In the genomic region with DNA sequence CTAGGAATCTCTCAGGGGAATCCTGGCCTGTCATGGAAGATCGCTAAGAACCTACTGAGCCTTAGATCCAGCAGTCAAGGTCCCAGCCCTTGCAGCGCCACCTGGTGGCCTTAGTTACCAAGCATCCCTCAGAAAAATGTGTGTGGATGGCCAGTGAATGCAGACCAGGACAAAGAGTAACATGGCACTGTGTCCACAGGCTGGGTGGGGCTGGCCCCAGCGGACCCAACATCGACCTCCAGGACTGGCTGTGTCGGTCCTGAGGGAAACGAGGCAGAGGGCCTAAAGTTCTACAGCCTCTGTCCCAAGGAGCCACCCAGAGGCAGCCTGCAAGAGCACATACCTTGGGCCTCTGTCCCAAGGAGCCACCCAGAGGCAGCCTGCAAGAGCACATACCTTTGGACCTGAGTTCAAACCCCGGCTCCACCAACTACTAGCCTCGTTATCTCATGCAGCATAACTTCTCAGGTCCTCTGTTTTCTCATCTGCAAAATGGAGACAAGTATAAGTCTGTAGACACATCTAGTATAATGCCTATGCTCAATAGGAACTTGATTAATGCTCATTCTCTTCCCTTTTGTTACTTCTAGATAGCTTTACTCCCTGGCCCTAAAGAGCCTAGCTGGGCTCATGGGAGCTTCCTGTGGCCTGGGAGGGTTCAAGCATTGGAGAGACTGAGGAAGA, we compare ENCODE assay signal across 8 cellular contexts. TPM values are rescaled to one million over a fixed set of nuclear protein-coding genes. Genes with fewer than 3 reads are reported as not detected.
A peak's percentile ranks its signal among the peaks of the same experiment; 100 is the strongest.
DNase-seq lines count a peak whose midpoint lies in the region; ATAC-seq and TF ChIP-seq lines count a peak whose summit lies in the region.

No MANE protein-coding gene starts in this region.

- TF ChIP-seq CTCF in GM12874 (IDR thresholded peaks at IDR 0.05; ENCODE audit: insufficient read depth, low read depth, low read length), result peak; percentile 78
- peak; percentile 80 to 91 (median 86) for TF ChIP-seq CTCF in adrenal gland (IDR thresholded peaks at IDR 0.05)
- peak; percentile 91 for TF ChIP-seq CTCF in retinal pigment epithelial cell (conservative IDR thresholded peaks at IDR 0.05; ENCODE audit: low read depth, low read length)

- intact Hi-C loops in adrenal gland (cut with DNase I) (loop anchor here (5.0 to 10.0 kb wide), 2 partner anchors 136 to 139 kb away; no protein-coding TSS in a partner anchor), left ventricle myocardium superior (cut with micrococcal nuclease) (loop anchor here (2.0 kb wide), 1 partner anchor 138 kb away; no protein-coding TSS in a partner anchor)

- no peak overlapping the region for H3K27ac ChIP-seq in adrenal gland

- ATAC-seq in left ventricle myocardium superior (peak; percentile 80), GM21360 (IDR thresholded peaks at IDR 0.05; ENCODE audit: unreplicated experiment) (no peak), HG03108 (IDR thresholded peaks at IDR 0.05; ENCODE audit: unreplicated experiment) (no peak)

- H3K36me3 ChIP-seq in adrenal gland (replicated peaks in 1 of 2), result no peaks in the 10 kb centered on the region

- H3K4me1 ChIP-seq in adrenal gland (replicated peaks in 1 of 2), result peaks cover 0 to 3% of the 10 kb centered on the region in 2 donors

- WGBS in adrenal gland, 4 donors, result 18 to 34% (median 28%) methylated on average over 4 to 8 of the region's 8 CpGs

- no peaks in the 10 kb centered on the region for H3K9me3 ChIP-seq in adrenal gland (replicated peaks in 1 of 3)

- DNase-seq in NCI-H1436 (lab: John Stamatoyannopoulos, UW), result peak; percentile 55
- DNase-seq in T-helper 1 cell, result peak; percentile 35 to 68 (median 58)
- peak; percentile 71 to 96 (median 83) for DNase-seq in adrenal gland
- DNase-seq in left ventricle myocardium superior, result peak; percentile 88
- DNase-seq in retinal pigment epithelial cell (ENCODE audit: low read depth), result peak; percentile 15

- H3K4me3 ChIP-seq in adrenal gland (no peak overlapping the region), retinal pigment epithelial cell (ENCODE audit: low read length) (no peak overlapping the region)

- H3K27me3 ChIP-seq in adrenal gland, result no peaks in the 10 kb centered on the region

- no peak for TF ChIP-seq POLR2A in adrenal gland (IDR thresholded peaks at IDR 0.05)

RNA-seq across cellular contexts. Expression of gene HERC1, which starts 57.5 kb away (rescaled TPM):
- total RNA-seq in adrenal gland (100 to 1,000 TPM in 3 of 8 donors, 10 to 100 TPM in 5; 59.6 to 143 (median 88.8) TPM), left ventricle myocardium superior (71.4 TPM)
- polyA plus RNA-seq in adrenal gland, result 10 to 100 TPM; 20.8 to 38.2 (median 31.2) TPM

Comparison
In these comparisons a context has a peak if more than half of its experiments do, and no peak if none do; other contexts are left out.
1. DNase-seq: peak in every context shown above with its lines; median percentile 88 in left ventricle myocardium superior; 83 in adrenal gland; 58 in T-helper 1 cell; 55 in NCI-H1436; 15 in retinal pigment epithelial cell.